In the genomic region with DNA sequence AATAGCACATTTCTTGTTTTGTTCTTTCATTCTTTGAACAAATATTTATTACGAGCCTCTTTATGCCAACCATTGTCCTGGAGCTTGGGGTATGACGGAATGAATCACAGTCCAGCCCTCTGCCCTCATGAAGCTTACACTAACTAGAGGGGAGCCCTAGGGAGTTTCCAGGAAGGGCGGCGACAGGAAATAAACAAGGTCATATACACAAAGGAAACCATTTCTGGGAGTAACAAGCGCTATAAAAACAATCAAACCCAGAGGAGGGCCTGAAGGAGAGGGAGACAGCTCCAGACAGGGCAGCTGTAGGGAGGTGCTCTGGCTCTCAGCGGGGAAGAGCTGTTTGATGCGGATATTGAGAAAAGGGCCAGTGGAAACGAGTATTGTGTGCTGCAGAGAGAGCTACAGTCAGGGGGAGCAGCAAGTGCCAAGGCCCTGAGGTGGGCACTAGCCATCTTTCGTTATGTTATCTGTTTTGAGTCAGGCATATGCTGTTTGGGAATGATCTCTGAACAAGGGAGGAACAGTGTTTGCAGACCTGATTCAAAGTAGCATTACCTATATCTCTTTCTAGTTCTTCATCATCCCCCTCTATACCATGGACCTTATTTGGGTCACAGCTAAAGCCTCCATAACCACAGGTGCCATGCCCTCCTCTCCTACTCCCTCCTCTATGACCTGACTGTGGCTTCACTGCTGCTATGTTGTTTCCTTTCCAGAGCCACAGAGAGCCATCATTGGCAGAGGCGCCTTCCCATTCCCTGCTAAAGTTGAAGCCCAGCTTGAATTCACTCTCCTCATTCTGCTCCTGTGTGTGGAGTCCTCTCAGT, we compare ENCODE assay signal across 16 cellular contexts. TPM values are rescaled to one million over a fixed set of nuclear protein-coding genes. Genes with fewer than 3 reads are reported as not detected.
DNase-seq lines count a peak whose midpoint lies in the region; ATAC-seq, FAIRE-seq and TF ChIP-seq lines count a peak whose summit lies in the region.
"Had no signal": no experiment of that assay in that cellular context is flagged by ENCODE, and none has a peak within 500 bp of the region (broad histone marks: within the 10 kb centered on the region; RNA-seq: fewer than 3 reads in every experiment).

No MANE protein-coding gene starts in this region.

- H3K27me3 Mint-ChIP-seq in activated CD4-positive, alpha-beta T cell treated with anti-CD3 and anti-CD28 coated beads, Interleukin-2, amount 10 ng/mL, durations not matched to agents 7 days and 5 days = peaks cover 17% of the 10 kb centered on the region
- H3K27me3 Mint-ChIP-seq in astrocyte (ENCODE audit: low read depth, unreplicated experiment) = peaks cover 36% of the 10 kb centered on the region

- H4K20me1 ChIP-seq in astrocyte (ENCODE audit: insufficient read depth, low read length) = no peaks in the 10 kb centered on the region

- H3K27ac Mint-ChIP-seq in activated CD4-positive, alpha-beta T cell treated with anti-CD3 and anti-CD28 coated beads, Interleukin-2, amount 10 ng/mL, durations not matched to agents 7 days and 5 days = peak overlapping the region; percentile 79
- H3K27ac Mint-ChIP-seq in astrocyte (ENCODE audit: unreplicated experiment) = peak overlapping the region; percentile 62
- H3K27ac Mint-ChIP-seq in stimulated activated effector memory CD8-positive, alpha-beta T cell treated with anti-CD3 and anti-CD28 coated beads, Interleukin-12 subunit alpha, Interleukin-12 subunit beta, amount 100 ng/mL, for 72 hours = peak overlapping the region; percentile 77

- peaks cover 22% of the 10 kb centered on the region for H3K4me1 Mint-ChIP-seq in activated CD4-positive, alpha-beta T cell treated with anti-CD3 and anti-CD28 coated beads, Interleukin-2, amount 10 ng/mL, durations not matched to agents 7 days and 5 days
- H3K4me1 Mint-ChIP-seq in astrocyte (ENCODE audit: low read depth, unreplicated experiment) = peaks cover 5% of the 10 kb centered on the region
- peaks cover 16% of the 10 kb centered on the region for H3K4me1 Mint-ChIP-seq in stimulated activated effector memory CD8-positive, alpha-beta T cell treated with anti-CD3 and anti-CD28 coated beads, Interleukin-12 subunit alpha, Interleukin-12 subunit beta, amount 100 ng/mL, for 72 hours

- TF ChIP-seq CTCF in astrocyte (IDR thresholded peaks at IDR 0.05; ENCODE audit: insufficient read depth, low read depth, low read length) = no peak

- no peak for DNase-seq in activated CD4-positive, alpha-beta T cell treated with anti-CD3 and anti-CD28 coated beads, Interleukin-2, amount 10 ng/mL, durations not matched to agents 7 days and 5 days
- DNase-seq in activated CD4-positive, alpha-beta T cell treated with anti-CD3 and anti-CD28 coated beads for 48 hours = no peak
- DNase-seq in astrocyte (ENCODE audit: low read depth) (no peak), left lobe of liver (ENCODE audit: low spot score) (no peak), DMS79 (lab: John Stamatoyannopoulos, UW) (no peak), NCI-H226 (no peak), COLO829 (ENCODE audit: low spot score) (no peak)
- DNase-seq in stimulated activated effector memory CD8-positive, alpha-beta T cell treated with anti-CD3 and anti-CD28 coated beads, Interleukin-12 subunit alpha, Interleukin-12 subunit beta, amount 100 ng/mL, for 72 hours (ENCODE audit: low spot score in 2 of 2) = no peak
- DNase-seq: activated T-cell treated with anti-CD3 and anti-CD28 coated beads, Interleukin-2, amount 50 U/mL, for 48 hours; NCI-H345; occipital lobe had no signal

- no peak overlapping the region for H3K4me3 Mint-ChIP-seq in activated CD4-positive, alpha-beta T cell treated with anti-CD3 and anti-CD28 coated beads, Interleukin-2, amount 10 ng/mL, durations not matched to agents 7 days and 5 days
- no peak overlapping the region for H3K4me3 Mint-ChIP-seq in astrocyte (ENCODE audit: unreplicated experiment)
- peak overlapping the region; percentile 42 for H3K4me3 Mint-ChIP-seq in stimulated activated effector memory CD8-positive, alpha-beta T cell treated with anti-CD3 and anti-CD28 coated beads, Interleukin-12 subunit alpha, Interleukin-12 subunit beta, amount 100 ng/mL, for 72 hours
- H3K4me3 Mint-ChIP-seq: central memory CD8-positive, alpha-beta T cell had no signal

- H2AFZ ChIP-seq in astrocyte (ENCODE audit: low read depth, low read length) = no peak overlapping the region

- POLR2A ChIA-PET in activated CD4-positive, alpha-beta T cell treated with anti-CD3 and anti-CD28 coated beads, Interleukin-2, amount 10 ng/mL, durations not matched to agents 7 days and 5 days (lab: Charles Lee) = no interaction called here

- peaks cover 8% of the 10 kb centered on the region for H3K27me3 ChIP-seq in astrocyte (ENCODE audit: insufficient read depth, low read length)
- H3K27me3 ChIP-seq: suprapubic skin had no signal

- no peak overlapping the region for H3K4me2 ChIP-seq in astrocyte (ENCODE audit: low read length)

- peaks cover 2% of the 10 kb centered on the region for H3K36me3 Mint-ChIP-seq in activated CD4-positive, alpha-beta T cell treated with anti-CD3 and anti-CD28 coated beads, Interleukin-2, amount 10 ng/mL, durations not matched to agents 7 days and 5 days (ENCODE audit: low read depth)
- peaks cover 3% of the 10 kb centered on the region for H3K36me3 Mint-ChIP-seq in astrocyte (ENCODE audit: low read depth, unreplicated experiment)
- H3K36me3 Mint-ChIP-seq in stimulated activated effector memory CD8-positive, alpha-beta T cell treated with anti-CD3 and anti-CD28 coated beads, Interleukin-12 subunit alpha, Interleukin-12 subunit beta, amount 100 ng/mL, for 72 hours = no peaks in the 10 kb centered on the region

- peaks cover 2% of the 10 kb centered on the region for H3K9me3 Mint-ChIP-seq in activated CD4-positive, alpha-beta T cell treated with anti-CD3 and anti-CD28 coated beads, Interleukin-2, amount 10 ng/mL, durations not matched to agents 7 days and 5 days
- no peaks in the 10 kb centered on the region for H3K9me3 Mint-ChIP-seq in astrocyte (ENCODE audit: unreplicated experiment)
- no peaks in the 10 kb centered on the region for H3K9me3 Mint-ChIP-seq in stimulated activated effector memory CD8-positive, alpha-beta T cell treated with anti-CD3 and anti-CD28 coated beads, Interleukin-12 subunit alpha, Interleukin-12 subunit beta, amount 100 ng/mL, for 72 hours
- H3K9me3 Mint-ChIP-seq: central memory CD8-positive, alpha-beta T cell had no signal

- no peaks in the 10 kb centered on the region for H3K4me1 ChIP-seq in astrocyte (ENCODE audit: insufficient read depth, low read length)
- H3K4me1 ChIP-seq: suprapubic skin had no signal

- no peak for FAIRE-seq in astrocyte (lab: Jason Lieb, UNC)
- FAIRE-seq: keratinocyte, TTC549 had no signal

- H3K36me3 ChIP-seq in astrocyte (ENCODE audit: insufficient read depth, low read length) = no peaks in the 10 kb centered on the region
- H3K36me3 ChIP-seq: suprapubic skin had no signal

- H3K9ac ChIP-seq in astrocyte (ENCODE audit: low read length) = no peak overlapping the region

- ATAC-seq in left lobe of liver = peak; percentile 25
- peak; percentile 94 for ATAC-seq in stimulated activated effector memory CD8-positive, alpha-beta T cell treated with anti-CD3 and anti-CD28 coated beads, Interleukin-12 subunit alpha, Interleukin-12 subunit beta, amount 100 ng/mL, for 72 hours

- CTCF ChIA-PET in activated CD4-positive, alpha-beta T cell treated with anti-CD3 and anti-CD28 coated beads, Interleukin-2, amount 10 ng/mL, durations not matched to agents 7 days and 5 days (lab: Charles Lee) = interaction anchor here (0.6 to 1.7 kb wide), 5 partner anchors 8 to 432 kb away, joined by 3 to 4 read pairs (median 4); no protein-coding TSS in a partner anchor

- H3K9me3 ChIP-seq in astrocyte (ENCODE audit: insufficient read depth, low read depth, low read length) = no peaks in the 10 kb centered on the region
- H3K9me3 ChIP-seq: suprapubic skin had no signal

- no peak overlapping the region for H3K27ac ChIP-seq in astrocyte (ENCODE audit: low read depth, low read length)
- H3K27ac ChIP-seq: suprapubic skin had no signal

- H3K4me3 ChIP-seq in astrocyte (ENCODE audit: insufficient read depth, low read depth, low read length) = no peak overlapping the region
- H3K4me3 ChIP-seq: suprapubic skin had no signal

- no peaks in the 10 kb centered on the region for H3K79me2 ChIP-seq in astrocyte (ENCODE audit: insufficient read depth, low read length)

RNA-seq across cellular contexts. Expression of gene ZBTB16, which starts 15.3 kb away (rescaled TPM):
- 1 to 10 TPM; 7.4 to 7.6 TPM for total RNA-seq in activated CD4-positive, alpha-beta T cell treated with anti-CD3 and anti-CD28 coated beads, Interleukin-2, amount 10 ng/mL, durations not matched to agents 7 days and 5 days
- 0.36 and 0.50 TPM in 2 replicates for total RNA-seq in astrocyte
- 160 TPM for total RNA-seq in left lobe of liver
- total RNA-seq: RPMI7951 had no signal

Comparison
In these comparisons a context has a peak if more than half of its experiments do, and no peak if none do; other contexts are left out.
1. RNA of gene ZBTB16, which starts 15.3 kb away (total RNA-seq): 160 TPM in left lobe of liver (single experiment); 7.4 to 7.6 TPM in activated CD4-positive, alpha-beta T cell treated with anti-CD3 and anti-CD28 coated beads, Interleukin-2, amount 10 ng/mL, durations not matched to agents 7 days and 5 days and 0.36 to 0.50 TPM in astrocyte; every median in the first group is over 10 times any median in the second.
2. Peak in every context shown above with its lines, with median percentiles within 50 percentile points of each other: H3K27ac Mint-ChIP-seq.